Comparison of ENCODE assay signal across 8 cellular contexts in the genomic region with DNA sequence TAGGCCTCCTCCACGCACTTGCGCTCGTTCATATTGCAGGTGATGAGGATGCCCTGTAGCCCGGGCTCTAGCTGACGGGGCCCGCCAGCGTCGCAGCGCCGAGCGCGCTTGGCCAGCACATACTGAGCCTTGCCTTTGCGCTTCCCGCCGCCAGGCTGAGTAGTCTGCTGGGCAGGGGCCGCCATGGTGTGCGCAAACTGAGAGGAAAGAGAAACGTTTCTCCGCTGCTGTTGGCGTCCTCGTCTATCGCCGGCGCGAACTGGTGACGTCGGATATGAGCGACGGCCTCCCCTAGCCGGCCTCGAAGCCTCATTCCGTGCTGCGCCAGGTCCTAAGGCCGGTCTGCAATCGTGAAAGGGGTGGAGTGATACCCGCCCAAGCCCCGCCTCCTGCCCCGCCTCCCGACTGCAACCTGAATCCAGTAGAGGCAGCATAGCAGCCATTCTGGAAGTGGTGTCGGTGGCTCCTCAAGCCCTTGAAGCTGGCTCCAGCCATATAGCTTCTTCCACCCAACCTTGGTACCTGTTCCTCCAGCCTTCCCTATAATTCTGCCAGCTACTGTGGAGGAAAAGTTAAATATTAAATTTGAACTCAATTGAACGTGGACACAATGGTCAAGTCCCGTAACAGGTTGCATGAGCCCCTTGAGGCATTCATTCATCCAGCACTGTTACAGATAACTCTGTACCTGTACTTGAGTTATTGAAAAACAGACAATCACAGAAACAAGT.
A peak's percentile ranks its signal among the peaks of the same experiment; 100 is the strongest.
DNase-seq lines count a peak whose midpoint lies in the region; ATAC-seq lines count a peak whose summit lies in the region.

TSS of gene THUMPD1 (minus strand) at position 264 of the 731 bp plus-strand sequence. CDS start at position 185, 79 bp downstream.

- peak; percentile 48 for ATAC-seq in GM19468 (IDR thresholded peaks at IDR 0.05; ENCODE audit: extremely low read depth, unreplicated experiment)

- peak; percentile 96 for DNase-seq in COLO668 (lab: John Stamatoyannopoulos, UW; ENCODE audit: unreplicated experiment)
- DNase-seq in HS-5 (ENCODE audit: low read depth) = peak; percentile 73
- peak; percentile 86 for DNase-seq in NK-92 (lab: John Stamatoyannopoulos, UW; ENCODE audit: unreplicated experiment)
- peak; percentile 99 for DNase-seq in activated CD8-positive, alpha-beta memory T cell treated with anti-CD3 and anti-CD28 coated beads for 24 hours
- peak; percentile 94 for DNase-seq in effector CD8-positive, alpha-beta T cell (lab: John Stamatoyannopoulos, UW)
- DNase-seq in medulla oblongata (ENCODE audit: extremely low spot score) = peak; percentile 93
- DNase-seq in stimulated activated CD4-positive, alpha-beta T cell treated with anti-CD3 and anti-CD28 coated beads, TNF-alpha, amount 100 ng/mL, for 48 hours (ENCODE audit: low read depth in 3 of 3) = peak; percentile 96 to 99 (median 96)

Comparison
In these comparisons a context has a peak if more than half of its experiments do, and no peak if none do; other contexts are left out.
1. Peak in every context shown above with its lines: DNase-seq and ATAC-seq.